Comparison of ENCODE assay signal across 1 cellular context in the genomic region with DNA sequence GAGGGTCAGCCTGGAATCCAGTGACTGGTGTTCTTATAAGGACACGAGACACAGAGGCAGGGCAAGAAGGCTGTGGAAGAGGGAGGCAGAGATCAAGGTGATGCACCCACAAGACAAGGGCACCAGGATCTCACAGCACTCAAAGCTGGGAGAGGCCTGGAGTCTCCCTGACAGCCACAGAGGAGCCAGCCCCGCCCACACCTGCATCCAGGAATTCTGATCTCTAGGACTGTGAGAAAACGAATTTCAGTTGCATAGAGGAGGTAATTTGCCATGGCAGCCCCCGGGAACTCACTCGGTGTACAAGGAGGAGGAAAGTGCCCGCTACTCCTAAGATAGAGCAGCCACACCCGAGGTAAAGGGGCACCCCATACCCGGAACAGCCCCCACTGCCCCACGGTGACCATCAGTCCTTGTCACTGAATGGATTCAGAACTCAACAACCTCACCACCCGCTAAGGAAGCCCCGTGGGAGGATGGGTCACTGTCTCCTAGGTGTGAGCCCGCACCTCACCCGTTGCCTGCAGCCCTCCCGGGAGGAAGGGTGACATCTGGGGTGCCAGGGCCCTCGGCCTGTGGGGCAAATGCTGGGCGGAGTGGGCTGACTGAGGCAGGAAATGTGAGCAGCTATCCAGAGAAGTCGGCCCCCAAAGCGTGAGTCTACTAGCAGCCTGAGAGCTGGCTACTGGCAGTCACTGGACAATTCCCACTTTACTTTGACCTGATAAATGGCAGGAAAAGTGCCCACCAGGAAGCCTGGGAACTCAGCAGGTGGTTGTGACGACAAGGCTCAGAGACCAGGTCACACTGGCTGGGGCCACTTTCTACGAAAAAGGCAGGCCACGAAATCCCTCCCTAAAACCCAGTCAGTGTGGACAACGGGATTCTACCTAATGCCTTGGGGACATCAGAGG.
TF ChIP-seq lines count a peak whose summit lies in the region.

No MANE protein-coding gene starts in this region.

TF ChIP-seq in H1, 55 proteins besides CTCF, POLR2A, EP300 and RAD21:
- TF ChIP-seq EZH2 (IDR thresholded peaks at IDR 0.05; ENCODE audit: low read depth, low read length, severe bottlenecking) (no peak), CTBP2 (IDR thresholded peaks at IDR 0.05; ENCODE audit: borderline replicate concordance, insufficient read depth, insufficient read length, low read length) (no peak), SIX5 (IDR thresholded peaks at IDR 0.05; ENCODE audit: low read depth, low read length) (no peak), PHF8 (conservative IDR thresholded peaks at IDR 0.05; ENCODE audit: low read depth, low read length) (no peak)
